Comparison of ENCODE assay signal across 8 cellular contexts in genomic region chr1:109739738-109740614, GRCh38. TPM values are rescaled to one million over a fixed set of nuclear protein-coding genes. Genes with fewer than 3 reads are reported as not detected.
DNase-seq lines count a peak whose midpoint lies in the region; ATAC-seq and TF ChIP-seq lines count a peak whose summit lies in the region.

No MANE protein-coding gene starts in this region.

- peak overlapping the region; percentile 60 for H3K4me3 ChIP-seq in lung

- H3K9me3 ChIP-seq in lung (ENCODE audit: control insufficient read depth in 2 of 2, insufficient read depth in 1 of 2, low read length in 1 of 2) = no peaks in the 10 kb centered on the region

- peaks cover 0 to 7% of the 10 kb centered on the region in 2 donors for H3K4me1 ChIP-seq in lung (ENCODE audit: control insufficient read depth in 2 of 2, insufficient read depth in 2 of 2, low read length in 2 of 2)

- ATAC-seq in GM18498 (IDR thresholded peaks at IDR 0.05; ENCODE audit: unreplicated experiment) (peak; percentile 96), HG03064 (IDR thresholded peaks at IDR 0.05; ENCODE audit: low read depth, unreplicated experiment) (peak; percentile 67), lung (ENCODE audit: insufficient read depth, low FRiP score) (peak; percentile 94)

- peaks cover 2 to 6% of the 10 kb centered on the region in 2 donors for H3K36me3 ChIP-seq in lung (ENCODE audit: control insufficient read depth in 2 of 2, insufficient read depth in 2 of 2, low read length in 2 of 2)

- peak overlapping the region in 1 of 2 donors; percentile 64 for H3K27ac ChIP-seq in lung (ENCODE audit: low read depth in 1 of 2, low read length in 1 of 2)

- TF ChIP-seq CTCF in lung (IDR thresholded peaks at IDR 0.05; ENCODE audit: control extremely low read depth, extremely low read depth) = no peak

- H3K27me3 ChIP-seq in lung (ENCODE audit: control insufficient read depth, insufficient read depth) = no peaks in the 10 kb centered on the region

- WGBS in lung, 2 donors = 2 to 3% methylated on average over 84 to 86 of the region's 86 CpGs

- DNase-seq in NCI-H446 treated with DMSO at 0.1 percent for 48 hours (lab: John Stamatoyannopoulos, UW) (peak; percentile 23), lung (ENCODE audit: low spot score) (peak; percentile 71), mesenteric fat pad (ENCODE audit: low spot score) (no peak)
- peak; percentile 62 to 74 for DNase-seq in activated CD8-positive, alpha-beta memory T cell treated with anti-CD3 and anti-CD28 coated beads for 1 hour (ENCODE audit: extremely low read depth in 1 of 2, low read depth in 1 of 2)
- DNase-seq in effector CD4-positive, alpha-beta T cell = peak; percentile 81
- peak; percentile 60 to 78 (median 62) for DNase-seq in stimulated activated CD4-positive, alpha-beta T cell treated with anti-CD3 and anti-CD28 coated beads, TNF-alpha, amount 100 ng/mL, for 24 hours (ENCODE audit: low read depth in 3 of 3)

RNA-seq across cellular contexts. Expression of gene GSTM3, which starts 0.9 kb away (rescaled TPM):
- total RNA-seq in lung (10 to 100 TPM; 11.0 to 39.5 TPM), mesenteric fat pad (16.0 TPM)
- 10 to 100 TPM; 21.7 to 24.1 TPM for polyA plus RNA-seq in lung

RNA-seq across cellular contexts. Expression of gene EPS8L3, which starts 23.7 kb away (rescaled TPM):
- total RNA-seq in lung = under 1 TPM in 1 of 2 donors, not detected in 1; 0.52 TPM
- polyA plus RNA-seq in lung = under 1 TPM in 1 of 2 donors, not detected in 1; 0.10 TPM
- 0.58 TPM for total RNA-seq in mesenteric fat pad

RNA-seq across cellular contexts. Expression of gene GSTM5, which starts 27.9 kb away (rescaled TPM):
- total RNA-seq in lung (10 to 100 TPM in 1 of 2 donors, 1 to 10 TPM in 1; 6.2 to 23.7 TPM), mesenteric fat pad (13.1 TPM)
- 1 to 10 TPM; 2.9 to 7.9 TPM for polyA plus RNA-seq in lung

RNA-seq across cellular contexts. Expression of gene GSTM1, which starts 52.4 kb away (rescaled TPM):
- total RNA-seq in lung (not detected), mesenteric fat pad (not detected)
- polyA plus RNA-seq in lung = 10 to 100 TPM in 1 of 2 donors, under 1 TPM in 1; 0.10 to 36.9 TPM
